In the genomic region with DNA sequence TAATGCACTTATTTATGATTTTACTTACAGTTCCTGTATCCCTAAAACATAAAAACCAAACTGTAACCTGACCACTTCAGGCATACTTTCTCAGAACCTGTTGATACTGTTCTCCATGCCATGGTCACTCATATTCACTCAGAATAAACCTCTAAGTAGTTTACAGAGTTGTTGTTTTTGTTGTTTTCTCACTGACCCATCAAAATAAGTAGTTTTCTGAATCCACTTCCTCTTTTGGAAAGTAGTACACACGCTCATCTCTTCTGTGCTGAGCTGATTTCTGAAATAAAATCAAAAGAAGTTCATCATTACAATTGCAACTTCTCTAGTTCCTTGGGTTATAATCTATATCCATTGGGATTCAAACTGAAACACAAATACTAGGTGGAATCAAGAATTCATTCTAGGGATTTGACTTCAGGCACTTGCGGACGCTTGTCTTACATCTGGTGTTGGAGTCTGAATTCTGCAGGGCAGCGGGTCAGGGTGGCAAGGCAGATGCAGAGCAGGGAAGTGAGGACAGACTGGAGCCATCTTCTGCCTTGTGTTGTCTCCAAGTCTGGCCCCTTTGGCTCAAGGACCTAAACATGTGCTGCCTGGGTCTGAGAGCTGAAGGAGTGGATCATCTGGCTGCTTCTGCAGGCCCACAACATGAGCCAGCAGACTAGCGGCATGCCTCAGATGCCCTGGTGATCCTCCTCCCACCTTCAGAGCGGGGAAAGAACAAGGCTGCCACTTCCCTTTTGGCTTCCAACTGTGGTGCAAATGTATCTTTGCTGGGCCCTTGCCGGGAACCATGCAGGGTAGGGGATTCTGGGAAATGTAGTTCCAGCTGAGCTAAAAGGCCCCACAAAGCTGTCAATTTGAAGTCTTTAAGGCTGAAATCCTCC, we compare ENCODE assay signal across 1 cellular context.
TF ChIP-seq lines count a peak whose summit lies in the region.

No MANE protein-coding gene starts in this region.

TF ChIP-seq in endothelial cell of umbilical vein, 7 proteins besides CTCF, POLR2A, EP300 and RAD21:
- no peak for TF ChIP-seq JUN (IDR thresholded peaks at IDR 0.05; ENCODE audit: borderline replicate concordance, insufficient read depth, insufficient read length, low read depth)
- TF ChIP-seq EZH2 (IDR thresholded peaks at IDR 0.05; ENCODE audit: borderline replicate concordance, low read depth, low read length, severe bottlenecking), result no peak
- no peak for TF ChIP-seq FOS (IDR thresholded peaks at IDR 0.05; ENCODE audit: borderline replicate concordance, insufficient read depth, low read length)
- no peak for TF ChIP-seq GATA2 (IDR thresholded peaks at IDR 0.05; ENCODE audit: insufficient read depth, insufficient read length, low read depth, low read length)
